Comparison of ENCODE assay signal across 17 cellular contexts in the genomic region with DNA sequence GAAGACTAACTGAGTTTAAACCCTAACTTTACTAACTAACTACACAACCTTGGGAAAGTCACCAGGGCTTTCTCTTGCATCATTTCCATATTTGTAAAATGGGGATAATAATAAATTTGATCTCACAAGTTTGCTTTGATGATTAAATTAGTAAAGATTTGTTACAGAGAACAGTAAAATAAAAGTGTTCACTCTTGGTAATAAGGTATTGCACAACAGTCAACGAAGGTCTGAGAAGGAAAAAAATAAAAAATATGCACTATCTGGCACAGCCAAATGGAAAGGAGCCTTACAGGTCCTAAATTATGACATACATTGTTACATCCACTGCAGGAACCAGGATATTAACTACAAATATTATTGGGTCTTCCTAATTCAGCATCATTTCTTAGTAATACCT.
DNase-seq lines count a peak whose midpoint lies in the region; ATAC-seq, FAIRE-seq and TF ChIP-seq lines count a peak whose summit lies in the region.
"Had no signal": no experiment of that assay in that cellular context is flagged by ENCODE, and none has a peak within 500 bp of the region (broad histone marks: within the 10 kb centered on the region; RNA-seq: fewer than 3 reads in every experiment).

No MANE protein-coding gene starts in this region.

- intact Hi-C loops in HepG2 (cut with micrococcal nuclease; ENCODE audit: unreplicated experiment) (no loop called here), right lobe of liver (cut with DNase I) (no loop called here), K562 (cut with micrococcal nuclease) (no loop called here), Right ventricle myocardium superior (cut with DNase I) (no loop called here), ascending aorta (cut with DNase I) (no loop called here)

- POLR2A ChIA-PET in HepG2 (lab: Yijun Ruan, JAX) = no interaction called here
- POLR2A ChIA-PET in K562 (lab: Yijun Ruan, JAX) = no interaction called here

- H3K4me2 ChIP-seq in HepG2 (ENCODE audit: low read depth, low read length) (no peak overlapping the region), K562 (ENCODE audit: insufficient read depth, low read length) (no peak overlapping the region)
- H3K4me2 ChIP-seq: A549; BLaER1 treated with 17β-estradiol and CSF1 and Interleukin-3, amounts not matched to agents 10 nM and 100 nM had no signal

- no peaks in the 10 kb centered on the region for H4K20me1 ChIP-seq in HepG2 (ENCODE audit: insufficient read depth, low read length)
- no peaks in the 10 kb centered on the region for H4K20me1 ChIP-seq in K562 (replicated peaks; ENCODE audit: control insufficient read depth, insufficient read depth, low read length)
- H4K20me1 ChIP-seq: BLaER1 treated with 17β-estradiol and CSF1 and Interleukin-3, amounts not matched to agents 10 nM and 100 nM had no signal

- H3K79me2 ChIP-seq in HepG2 (ENCODE audit: insufficient read depth, low read length) (no peaks in the 10 kb centered on the region), K562 (ENCODE audit: control insufficient read depth, insufficient read depth, low read length) (no peaks in the 10 kb centered on the region)

- CTCF ChIA-PET in HepG2 (lab: Yijun Ruan, JAX; ENCODE audit: low intra/inter-chr PET ratio, low total read pairs) = no interaction called here
- CTCF ChIA-PET in K562 (lab: Yijun Ruan, JAX; ENCODE audit: low intra/inter-chr PET ratio) = no interaction called here

- no peaks in the 10 kb centered on the region for H3K36me3 ChIP-seq in HepG2 (replicated peaks in 1 of 2; ENCODE audit: control insufficient read depth in 1 of 2, insufficient read depth in 2 of 2, low read length in 2 of 2)
- H3K36me3 ChIP-seq in right lobe of liver = no peaks in the 10 kb centered on the region
- no peaks in the 10 kb centered on the region for H3K36me3 ChIP-seq in K562 (ENCODE audit: control insufficient read depth, insufficient read depth, low read length)
- no peaks in the 10 kb centered on the region for H3K36me3 ChIP-seq in ascending aorta
- H3K36me3 ChIP-seq: BLaER1 treated with 17β-estradiol and CSF1 and Interleukin-3, amounts not matched to agents 10 nM and 100 nM had no signal

- no peak for TF ChIP-seq POLR2A in HepG2 (IDR thresholded peaks at IDR 0.05; ENCODE audit: insufficient read depth in 1 of 2, low read depth in 2 of 2, low read length in 2 of 2)
- no peak for TF ChIP-seq POLR2A in right lobe of liver (IDR thresholded peaks at IDR 0.05)
- no peak for TF ChIP-seq POLR2A in K562 (conservative IDR thresholded peaks at IDR 0.05)

- no peak overlapping the region for H2AFZ ChIP-seq in HepG2 (ENCODE audit: low read length)
- H2AFZ ChIP-seq in K562 (ENCODE audit: low read depth, low read length) = no peak overlapping the region

- TF ChIP-seq CTCF in HepG2 (CRISPR knock-in tag; IDR thresholded peaks at IDR 0.05) = no peak
- TF ChIP-seq CTCF in right lobe of liver (IDR thresholded peaks at IDR 0.05) = no peak
- TF ChIP-seq CTCF in K562 (IDR thresholded peaks at IDR 0.05 in 2 of 3, conservative IDR thresholded peaks at IDR 0.05 in 1 of 3; ENCODE audit: insufficient read depth in 2 of 3, low read depth in 1 of 3, low read length in 3 of 3) = no peak
- TF ChIP-seq CTCF in ascending aorta (IDR thresholded peaks at IDR 0.05) = no peak

- no peak overlapping the region for H3K27ac ChIP-seq in HepG2 (ENCODE audit: extremely low read length, insufficient read depth, low read length)
- no peak overlapping the region for H3K27ac ChIP-seq in right lobe of liver
- H3K27ac ChIP-seq in K562 (ENCODE audit: extremely low read depth, low read depth, low read length) = no peak overlapping the region
- no peak overlapping the region for H3K27ac ChIP-seq in ascending aorta
- H3K27ac ChIP-seq: 22Rv1; A549; BLaER1 treated with 17β-estradiol and CSF1 and Interleukin-3, amounts not matched to agents 10 nM and 100 nM; C4-2B had no signal

- TF ChIP-seq EP300 in HepG2 (IDR thresholded peaks at IDR 0.05; ENCODE audit: low read depth in 2 of 2, low read length in 2 of 2) (no peak), HepG2 (CRISPR knock-in tag; IDR thresholded peaks at IDR 0.05; ENCODE audit: borderline replicate concordance) (no peak), K562 (IDR thresholded peaks at IDR 0.05; ENCODE audit: low read length) (no peak)

- no peaks in the 10 kb centered on the region for H3K9me3 ChIP-seq in HepG2 (ENCODE audit: low read length)
- H3K9me3 ChIP-seq in right lobe of liver = no peaks in the 10 kb centered on the region
- no peaks in the 10 kb centered on the region for H3K9me3 ChIP-seq in K562 (replicated peaks; ENCODE audit: control insufficient read depth, insufficient read depth, low read depth, low read length)
- no peaks in the 10 kb centered on the region for H3K9me3 ChIP-seq in ascending aorta
- H3K9me3 ChIP-seq: Caco-2 had no signal

- no peak for DNase-seq in HepG2 (ENCODE audit: low spot score)
- no peak for DNase-seq in right lobe of liver
- DNase-seq in K562 (ENCODE audit: extremely low read depth in 1 of 4, low spot score in 3 of 4) = no peak
- DNase-seq in Right ventricle myocardium superior = no peak
- no peak for DNase-seq in ascending aorta (ENCODE audit: low spot score in 2 of 2)
- DNase-seq: AML-193; Caco-2; Calu3; CD4-positive, alpha-beta T cell; CD8-positive, alpha-beta T cell; DMS79 treated with DMSO at 0.1 percent for 48 hours; GF-D8 had no signal

- H3K27me3 ChIP-seq in HepG2 (ENCODE audit: control insufficient read depth in 1 of 2, insufficient read depth in 2 of 2, low read length in 2 of 2) (no peaks in the 10 kb centered on the region), right lobe of liver (no peaks in the 10 kb centered on the region), K562 (ENCODE audit: control insufficient read depth in 2 of 2, insufficient read depth in 2 of 2, low read length in 2 of 2) (no peaks in the 10 kb centered on the region), ascending aorta (no peaks in the 10 kb centered on the region)
- H3K27me3 ChIP-seq: BLaER1 treated with 17β-estradiol and CSF1 and Interleukin-3, amounts not matched to agents 10 nM and 100 nM had no signal

- BruUV-seq in HepG2 (replicated peaks; lab: Mats Ljungman, UMichigan) = no TSS peak
- BruUV-seq in K562 (replicated peaks; lab: Mats Ljungman, UMichigan) = no TSS peak

- in situ Hi-C loops in HepG2 (cut with HindIII; ENCODE audit: extremely low pct_ligation_motif_present, low pct_unique_long_range_greater_than_20kb) (no loop called here), K562 (cut with MboI) (no loop called here)

- H3K9ac ChIP-seq in HepG2 (ENCODE audit: insufficient read depth, low read depth, low read length) (no peak overlapping the region), K562 (ENCODE audit: insufficient read depth in 1 of 2, low read depth in 2 of 2, low read length in 2 of 2) (no peak overlapping the region)
- H3K9ac ChIP-seq: BLaER1 treated with 17β-estradiol and CSF1 and Interleukin-3, amounts not matched to agents 10 nM and 100 nM had no signal

- H3K9me1 ChIP-seq in K562 (ENCODE audit: control insufficient read depth, insufficient read depth, low read length) = no peaks in the 10 kb centered on the region

- FAIRE-seq in HepG2 (lab: Jason Lieb, UNC) (no peak), K562 (lab: Jason Lieb, UNC) (no peak)
- FAIRE-seq: A549, D721Med had no signal

- TF ChIP-seq RAD21 in HepG2 (CRISPR knock-in tag; IDR thresholded peaks at IDR 0.05) (no peak), K562 (CRISPR knock-in tag; conservative IDR thresholded peaks at IDR 0.05 in 1 of 2, IDR thresholded peaks at IDR 0.05 in 1 of 2) (no peak)

- H3K4me3 ChIP-seq in HepG2 (replicated peaks in 1 of 3; ENCODE audit: insufficient read depth in 1 of 3, low read depth in 2 of 3, low read length in 3 of 3) (no peak overlapping the region), right lobe of liver (no peak overlapping the region), K562 (no peak overlapping the region), ascending aorta (no peak overlapping the region)
- H3K4me3 ChIP-seq: A549; BLaER1 treated with 17β-estradiol and CSF1 and Interleukin-3, amounts not matched to agents 10 nM and 100 nM had no signal

- H3K4me1 ChIP-seq in HepG2 (ENCODE audit: insufficient read depth, low read length) (no peaks in the 10 kb centered on the region), right lobe of liver (no peaks in the 10 kb centered on the region), K562 (replicated peaks in 1 of 2; ENCODE audit: control insufficient read depth in 2 of 2, insufficient read depth in 2 of 2, low read length in 2 of 2) (no peaks in the 10 kb centered on the region), ascending aorta (no peaks in the 10 kb centered on the region)
- H3K4me1 ChIP-seq: A549; BLaER1 treated with 17β-estradiol and CSF1 and Interleukin-3, amounts not matched to agents 10 nM and 100 nM; Caco-2 had no signal

- ATAC-seq in HepG2 (no peak), right lobe of liver (no peak), K562 (no peak), Right ventricle myocardium superior (ENCODE audit: poor library complexity) (no peak)
- ATAC-seq: A549; CD8-positive, alpha-beta T cell had no signal

- WGBS in HepG2 (ENCODE audit: low lambda C conversion rate) = 3% methylated on average over 1 of the region's 1 CpG
- 18% methylated on average over 1 of the region's 1 CpG for WGBS in right lobe of liver (ENCODE audit: insufficient coverage, low coverage, low lambda C conversion rate, missing lambda C conversion rate)
- 0% methylated on average over 1 of the region's 1 CpG for WGBS in K562 (ENCODE audit: insufficient coverage, low coverage, missing lambda C conversion rate)

TF ChIP-seq in HepG2, 621 proteins besides CTCF, POLR2A, EP300 and RAD21 (continues in another document):
- TF ChIP-seq, protein P1, sequence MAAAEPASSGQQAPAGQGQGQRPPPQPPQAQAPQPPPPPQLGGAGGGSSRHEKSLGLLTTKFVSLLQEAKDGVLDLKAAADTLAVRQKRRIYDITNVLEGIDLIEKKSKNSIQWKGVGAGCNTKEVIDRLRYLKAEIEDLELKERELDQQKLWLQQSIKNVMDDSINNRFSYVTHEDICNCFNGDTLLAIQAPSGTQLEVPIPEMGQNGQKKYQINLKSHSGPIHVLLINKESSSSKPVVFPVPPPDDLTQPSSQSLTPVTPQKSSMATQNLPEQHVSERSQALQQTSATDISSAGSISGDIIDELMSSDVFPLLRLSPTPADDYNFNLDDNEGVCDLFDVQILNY (CRISPR knock-in tag; conservative IDR thresholded peaks at IDR 0.05) = no peak
- peak; percentile 51; the same call in 1 of the 2 replicates for TF ChIP-seq CEBPB (IDR thresholded peaks at IDR 0.05; ENCODE audit: borderline replicate concordance, low read depth, low read length)

TF ChIP-seq in K562, 482 proteins besides CTCF, POLR2A, EP300 and RAD21:
- TF ChIP-seq CEBPG (CRISPR knock-in tag; IDR thresholded peaks at IDR 0.05) (no peak), CEBPG (tag; conservative IDR thresholded peaks at IDR 0.05 in 1 of 2, IDR thresholded peaks at IDR 0.05 in 1 of 2) (peak in 1 of 2 experiments; percentile 82; a peak in 2 of 4 replicates), ZNF316 (IDR thresholded peaks at IDR 0.05) (no peak), CEBPB (tag; IDR thresholded peaks at IDR 0.05) (peak; percentile 64)
